13 cellular contexts compared by ENCODE assay signal in genomic region chr10:11697718-11698527, GRCh38. TPM values are rescaled to one million over a fixed set of nuclear protein-coding genes. Genes with fewer than 3 reads are reported as not detected.
A peak's percentile ranks its signal among the peaks of the same experiment; 100 is the strongest.
DNase-seq lines count a peak whose midpoint lies in the region; ATAC-seq, FAIRE-seq and TF ChIP-seq lines count a peak whose summit lies in the region.
"Had no signal": no experiment of that assay in that cellular context is flagged by ENCODE, and none has a peak within 500 bp of the region (broad histone marks: within the 10 kb centered on the region; RNA-seq: fewer than 3 reads in every experiment).

No MANE protein-coding gene starts in this region.

- no peak for DNase-seq in CD14-positive monocyte (ENCODE audit: low spot score)
- peak; percentile 76 for DNase-seq in GM12878 (ENCODE audit: low read depth, low spot score)
- no peak for DNase-seq in H54 (ENCODE audit: insufficient read length, low spot score)
- no peak for DNase-seq in lower leg skin (ENCODE audit: low spot score in 2 of 2)
- DNase-seq in SKM-1 (lab: John Stamatoyannopoulos, UW; ENCODE audit: unreplicated experiment) = no peak
- DNase-seq in KG1 (lab: John Stamatoyannopoulos, UW) = no peak
- DNase-seq: Calu3, NCI-H1105, SW 1271 had no signal

- TF ChIP-seq EP300 in GM12878 (IDR thresholded peaks at IDR 0.05; ENCODE audit: borderline replicate concordance in 1 of 2, control insufficient read depth in 1 of 2, low read depth in 2 of 2, low read length in 2 of 2) = peak in 1 of 2 experiments; percentile 21; a peak in 1 of 4 replicates

- SMC1A ChIA-PET in GM12878 (lab: Charles Lee; ENCODE audit: uncharacterized antibody, unreplicated experiment) = interaction anchor here (1.0 to 2.1 kb wide), 8 partner anchors 12 to 175 kb away, joined by 3 to 23 read pairs (median 9); no protein-coding TSS in a partner anchor

- H3K9me3 Mint-ChIP-seq in CD14-positive monocyte = peaks cover 0 to 3% (median 0%) of the 10 kb centered on the region in 7 donors

- intact Hi-C loops in CD14-positive monocyte (cut with micrococcal nuclease) = no loop called here
- intact Hi-C loops in GM12878 (cut with micrococcal nuclease; ENCODE audit: unreplicated experiment) = loop anchor here (1.0 to 5.0 kb wide), 4 partner anchors 20 to 91 kb away; no protein-coding TSS in a partner anchor
- intact Hi-C loops in lower leg skin (cut with DNase I; ENCODE audit: low total_unique reads) = no loop called here

- H3K4me1 Mint-ChIP-seq in CD14-positive monocyte = peaks cover 38% of the 10 kb centered on the region

- H3K9ac ChIP-seq in GM12878 (ENCODE audit: control insufficient read depth, insufficient read depth, low read length) = peak overlapping the region; percentile 59

- TF ChIP-seq POLR2A in GM12878 (IDR thresholded peaks at IDR 0.05; ENCODE audit: low read depth, low read length) = no peak
- TF ChIP-seq POLR2A in H54 (IDR thresholded peaks at IDR 0.05; ENCODE audit: low read depth, low read length) = no peak
- no peak for TF ChIP-seq POLR2A in lower leg skin (IDR thresholded peaks at IDR 0.05)

- no peak; the same call in 1 of the 2 replicates for TF ChIP-seq RAD21 in GM12878 (IDR thresholded peaks at IDR 0.05; ENCODE audit: insufficient read depth, low read depth, low read length)

- H3K4me1 ChIP-seq in GM12878 (ENCODE audit: control insufficient read depth, insufficient read depth, low read length) = peaks cover 28% of the 10 kb centered on the region
- H3K4me1 ChIP-seq: HAP-1 had no signal

- H3K27me3 Mint-ChIP-seq in CD14-positive monocyte (ENCODE audit: low read depth in 3 of 3) = peaks cover 2 to 6% (median 6%) of the 10 kb centered on the region in 3 donors

- peak overlapping the region; percentile 70 for H3K4me2 ChIP-seq in GM12878 (ENCODE audit: control insufficient read depth, insufficient read depth)

- H2AFZ ChIP-seq in GM12878 (ENCODE audit: control insufficient read depth, low read depth, low read length) = no peak overlapping the region

- H3K27ac Mint-ChIP-seq in CD14-positive monocyte = peak overlapping the region in 5 of 7 donors; percentile 2 to 88 (median 16)
- H3K27ac Mint-ChIP-seq: activated naive CD4-positive, alpha-beta T cell treated with anti-CD3 and anti-CD28 coated beads, Interleukin-2, amount 50 U/mL, for 72 hours had no signal

- H3K79me2 ChIP-seq in GM12878 (ENCODE audit: control insufficient read depth, insufficient read depth, low read length) = no peaks in the 10 kb centered on the region

- RAD21 ChIA-PET in GM12878 (lab: Charles Lee; ENCODE audit: unreplicated experiment) = interaction anchor here (0.9 to 3.2 kb wide), 8 partner anchors 12 to 137 kb away, joined by 3 to 31 read pairs (median 8); no protein-coding TSS in a partner anchor

- FAIRE-seq in GM12878 (lab: Jason Lieb, UNC) (no peak), H54 (lab: Jason Lieb, UNC) (no peak)

- CTCF ChIA-PET in GM12878 (lab: Yijun Ruan, JAX) = interaction anchor here (0.6 to 3.1 kb wide), 14 partner anchors 12 to 183 kb away, joined by 3 to 17 read pairs (median 8); no protein-coding TSS in a partner anchor

- H3K36me3 ChIP-seq in GM12878 (ENCODE audit: control insufficient read depth in 2 of 2, insufficient read depth in 2 of 2, low read length in 1 of 2) = no peaks in the 10 kb centered on the region
- H3K36me3 ChIP-seq: HAP-1 had no signal

- H3K4me3 Mint-ChIP-seq in CD14-positive monocyte = peak overlapping the region in 1 of 2 donors; percentile 44

- H3K27ac ChIP-seq in GM12878 (ENCODE audit: control insufficient read depth, insufficient read depth) = peak overlapping the region; percentile 86

- no peak overlapping the region for H3K4me3 ChIP-seq in GM12878
- H3K4me3 ChIP-seq in lower leg skin (ENCODE audit: low read depth, poor library complexity, severe bottlenecking) = no peak overlapping the region
- H3K4me3 ChIP-seq: HAP-1 had no signal

- 74% methylated on average over 6 of the region's 6 CpGs for WGBS in GM12878 (ENCODE audit: insufficient coverage, insufficient replicate concordance, low lambda C conversion rate, missing lambda C conversion rate)
- WGBS in lower leg skin, 2 donors = 91 to 94% methylated on average over 6 of the region's 6 CpGs

- H4K20me1 ChIP-seq in GM12878 (ENCODE audit: control insufficient read depth, insufficient read depth) = no peaks in the 10 kb centered on the region

- no peak for TF ChIP-seq CTCF in CD14-positive monocyte (IDR thresholded peaks at IDR 0.05)
- TF ChIP-seq CTCF in GM12878 (IDR thresholded peaks at IDR 0.05 in 2 of 3, conservative IDR thresholded peaks at IDR 0.05 in 1 of 3; ENCODE audit: control insufficient read depth in 2 of 3, extremely low read depth in 1 of 3, insufficient read depth in 1 of 3, low read depth in 3 of 3, low read length in 3 of 3) = peak; percentile 46 to 51 (median 47)
- no peak for TF ChIP-seq CTCF in lower leg skin (IDR thresholded peaks at IDR 0.05)

- no peaks in the 10 kb centered on the region for H3K27me3 ChIP-seq in GM12878 (replicated peaks in 1 of 2; ENCODE audit: control insufficient read depth in 2 of 2, insufficient read depth in 2 of 2, low read length in 1 of 2)

- H3K9me3 ChIP-seq in GM12878 (replicated peaks; ENCODE audit: control insufficient read depth, insufficient read depth, low read length) = no peaks in the 10 kb centered on the region; the same call in 2 of the 3 replicates
- H3K9me3 ChIP-seq: HAP-1 had no signal

- no TSS peak for BruUV-seq in GM12878 (replicated peaks; lab: Mats Ljungman, UMichigan)

- in situ Hi-C loops in GM12878 (cut with MboI) = no loop called here

- POLR2A ChIA-PET in GM12878 (lab: Charles Lee) = interaction anchor here (1.1 to 1.7 kb wide), 2 partner anchors 12 to 13 kb away, joined by 3 to 6 read pairs; no protein-coding TSS in a partner anchor

- ATAC-seq in GM18907 (IDR thresholded peaks at IDR 0.05; ENCODE audit: unreplicated experiment) (peak; percentile 69), HG03354 (IDR thresholded peaks at IDR 0.05; ENCODE audit: poor library complexity, severe bottlenecking, unreplicated experiment) (peak; percentile 58), GM12878 (peak; percentile 79)

- no peaks in the 10 kb centered on the region for H3K36me3 Mint-ChIP-seq in CD14-positive monocyte
- H3K36me3 Mint-ChIP-seq: activated naive CD4-positive, alpha-beta T cell treated with anti-CD3 and anti-CD28 coated beads, Interleukin-2, amount 50 U/mL, for 72 hours had no signal

TF ChIP-seq in GM12878, 131 proteins besides CTCF, POLR2A, EP300 and RAD21 (continues in another document):
- no peak for TF ChIP-seq CHD2 (IDR thresholded peaks at IDR 0.05; ENCODE audit: borderline replicate concordance, low read depth, low read length)
- no peak for TF ChIP-seq ELK1 (IDR thresholded peaks at IDR 0.05; ENCODE audit: low read depth, low read length)
- no peak for TF ChIP-seq SMAD5 (IDR thresholded peaks at IDR 0.05; ENCODE audit: low read depth)
- TF ChIP-seq CBX5 (IDR thresholded peaks at IDR 0.05; ENCODE audit: low read depth) = no peak
- TF ChIP-seq ASH2L (IDR thresholded peaks at IDR 0.05; ENCODE audit: borderline replicate concordance, low read depth) = no peak
- no peak for TF ChIP-seq NRF1 (conservative IDR thresholded peaks at IDR 0.05; ENCODE audit: low read depth, low read length)
- no peak for TF ChIP-seq SIX5 (IDR thresholded peaks at IDR 0.05; ENCODE audit: low read depth, low read length, severe bottlenecking)
- no peak for TF ChIP-seq CHD1 (IDR thresholded peaks at IDR 0.05; ENCODE audit: low read depth, low read length)
- no peak for TF ChIP-seq TCF3 (IDR thresholded peaks at IDR 0.05; ENCODE audit: borderline replicate concordance, insufficient read depth, low read depth, low read length)
- 0 out of 2 replicates have a peak, but pooled peaks have one; percentile 51 for TF ChIP-seq RCOR1 (conservative IDR thresholded peaks at IDR 0.05; ENCODE audit: low read depth, low read length)
- 0 out of 2 replicates have a peak, but pooled peaks have one; percentile 3 for TF ChIP-seq SMC3 (IDR thresholded peaks at IDR 0.05; ENCODE audit: borderline replicate concordance, low read length)
- no peak for TF ChIP-seq ZSCAN29 (IDR thresholded peaks at IDR 0.05)
- no peak for TF ChIP-seq EGR1 (IDR thresholded peaks at IDR 0.05; ENCODE audit: borderline replicate concordance in 1 of 2, low read depth in 2 of 2, low read length in 2 of 2)
- TF ChIP-seq PAX5 (IDR thresholded peaks at IDR 0.05; ENCODE audit: borderline replicate concordance, low read depth, low read length) = 0 out of 2 replicates have a peak, but pooled peaks have one; percentile 14
- no peak for TF ChIP-seq EZH2 (IDR thresholded peaks at IDR 0.05; ENCODE audit: borderline replicate concordance, control insufficient read depth, low read depth, low read length)
- peak; percentile 38; the same call in 1 of the 2 replicates for TF ChIP-seq ZNF217 (IDR thresholded peaks at IDR 0.05)

RNA-seq across cellular contexts. Expression of gene ECHDC3, which starts 44.3 kb away (rescaled TPM):
- polyA plus RNA-seq in CD14-positive monocyte (10 to 100 TPM in 1 of 2 donors, 1 to 10 TPM in 1; 9.4 to 10.6 TPM), GM12878 (2011; rRNA removed) (0.09 and 0.19 TPM in 2 replicates), GM12878 (2014; fragmentation: Illumina TruSeq; extraction: Trizol) (2.4 and 6.0 TPM in 2 replicates), GM12878 (2014; fragmentation: Nextera tagmentation; extraction: Ambion mirVana) (under 1 TPM; 0.16 to 0.47 TPM), GM12878 (2014; rRNA removed) (8.1 and 8.8 TPM in 2 replicates), GM12878 (2016; fragmentation: Nextera tagmentation; extraction: Ambion mirVana) (1 to 10 TPM; 3.8 to 8.0 TPM)
- 0.93 and 2.9 TPM in 2 replicates for total RNA-seq in GM12878 (2013; cell fraction: nucleolus; rRNA removed)
- total RNA-seq in GM12878 (2014; rRNA removed) (10.0 and 11.8 TPM in 2 replicates), GM12878 (2014; rRNA removed; fragmentation: Illumina TruSeq; extraction: Trizol) (6.0 and 6.9 TPM in 2 replicates), GM12878 (2021) (6.6 and 8.5 TPM in 2 replicates), lower leg skin (100 to 1,000 TPM in 1 of 4 donors, 10 to 100 TPM in 3; 44.5 to 139 (median 89.4) TPM)
- polyA plus RNA-seq in GM12878 (2011; ENCODE audit: low read depth) = 3.6 TPM
- 0.31 and 0.32 TPM in 2 replicates for polyA plus RNA-seq in GM12878 (2011; cell fraction: cytosol; rRNA removed)
- 0.30 and 0.38 TPM in 2 replicates for polyA plus RNA-seq in GM12878 (2011; cell fraction: nucleus; rRNA removed)
- 3.2 and 7.1 TPM in 2 replicates for polyA plus RNA-seq in GM12878 (2012)
- 0.15 TPM in 1 of 2 replicates, not detected in the other for polyA minus RNA-seq in GM12878 (2011; rRNA and poly(A)+ RNA removed)
- polyA minus RNA-seq in GM12878 (2011; cell fraction: cytosol; rRNA and poly(A)+ RNA removed) = not detected in 2 replicates
- polyA minus RNA-seq in GM12878 (2011; cell fraction: nucleus; rRNA and poly(A)+ RNA removed) = not detected in 2 replicates

Comparison
In these comparisons a context has a peak if more than half of its experiments do, and no peak if none do; other contexts are left out.
1. CTCF ChIP-seq: peak in GM12878 (3 of 3); none in CD14-positive monocyte (single experiment) and lower leg skin (0 of 3).
2. Peak in every context shown above with its lines, with median percentiles within 50 percentile points of each other: ATAC-seq.